8 cellular contexts compared by ENCODE assay signal in genomic region chr3:66822059-66823009, GRCh38.
DNase-seq lines count a peak whose midpoint lies in the region; ATAC-seq and TF ChIP-seq lines count a peak whose summit lies in the region.

No MANE protein-coding gene starts in this region.

- H3K9me3 ChIP-seq in suprapubic skin, result no peaks in the 10 kb centered on the region

- H3K4me1 Mint-ChIP-seq in nephron progenitor cell, result peaks cover 21% of the 10 kb centered on the region

- DNase-seq in AG04449 (ENCODE audit: low read depth, low spot score) (no peak), NCI-H510A treated with DMSO at 0.1 percent for 48 hours (lab: John Stamatoyannopoulos, UW) (peak; percentile 68), epithelial cell of proximal tubule (ENCODE audit: low read depth) (no peak), nephron progenitor cell (peak; percentile 72), suprapubic skin (ENCODE audit: low spot score in 2 of 2) (peak in 1 of 2 donors; percentile 65)
- peak; percentile 27 to 47 for DNase-seq in activated CD8-positive, alpha-beta memory T cell treated with anti-CD3 and anti-CD28 coated beads for 4 hours (ENCODE audit: low read depth in 2 of 2)

- POLR2A ChIA-PET in AG04449 (lab: Yijun Ruan, JAX), result no interaction called here

- no peak for TF ChIP-seq POLR2A in suprapubic skin (IDR thresholded peaks at IDR 0.05)

- no peaks in the 10 kb centered on the region for H3K36me3 ChIP-seq in suprapubic skin

- H3K9me3 Mint-ChIP-seq in nephron progenitor cell, result no peaks in the 10 kb centered on the region

- H3K27me3 Mint-ChIP-seq in nephron progenitor cell (ENCODE audit: low read depth, poor library complexity), result peaks cover 13% of the 10 kb centered on the region

- TF ChIP-seq EP300 in suprapubic skin (IDR thresholded peaks at IDR 0.05), result no peak

- TF ChIP-seq CTCF in AG04449 (IDR thresholded peaks at IDR 0.05; ENCODE audit: insufficient read depth, low read length, missing control alignments), result peak; percentile 77
- TF ChIP-seq CTCF in epithelial cell of proximal tubule (conservative IDR thresholded peaks at IDR 0.05; ENCODE audit: low read depth, low read length), result peak; percentile 95
- TF ChIP-seq CTCF in nephron progenitor cell (IDR thresholded peaks at IDR 0.05), result peak; percentile 66
- peak; percentile 67 to 70 for TF ChIP-seq CTCF in suprapubic skin (IDR thresholded peaks at IDR 0.05)

- no peak overlapping the region for H3K27ac ChIP-seq in suprapubic skin

- CTCF ChIA-PET in AG04449 (lab: Yijun Ruan, JAX), result interaction anchor here (0.6 to 13.2 kb wide), 74 partner anchors 8 to 579 kb away, joined by 3 to 248 read pairs (median 4); partner anchors contain the start of gene LRIG1

- H3K36me3 Mint-ChIP-seq in nephron progenitor cell (ENCODE audit: low read depth), result no peaks in the 10 kb centered on the region

- H3K27me3 ChIP-seq in suprapubic skin, result no peaks in the 10 kb centered on the region

- H3K4me3 Mint-ChIP-seq in nephron progenitor cell, result no peak overlapping the region

- H3K27ac Mint-ChIP-seq in nephron progenitor cell, result no peak overlapping the region

- peak; percentile 65 for ATAC-seq in GM18499 (IDR thresholded peaks at IDR 0.05; ENCODE audit: insufficient read depth, unreplicated experiment)
- peak; percentile 85 for ATAC-seq in HG02938 (IDR thresholded peaks at IDR 0.05; ENCODE audit: unreplicated experiment)

- H3K4me3 ChIP-seq in AG04449 (ENCODE audit: low read depth, low read length) (no peak overlapping the region), epithelial cell of proximal tubule (ENCODE audit: low read depth, low read length) (no peak overlapping the region), suprapubic skin (no peak overlapping the region)

- no peaks in the 10 kb centered on the region for H3K4me1 ChIP-seq in suprapubic skin

- 69% methylated on average over 13 of the region's 13 CpGs for WGBS in suprapubic skin

Comparison
In these comparisons a context has a peak if more than half of its experiments do, and no peak if none do; other contexts are left out.
1. DNase-seq: peak in NCI-H510A treated with DMSO at 0.1 percent for 48 hours (single experiment), activated CD8-positive, alpha-beta memory T cell treated with anti-CD3 and anti-CD28 coated beads for 4 hours (2 of 2) and nephron progenitor cell (single experiment); none in AG04449 (single experiment) and epithelial cell of proximal tubule (single experiment).
2. Peak in every context shown above with its lines, with median percentiles within 50 percentile points of each other: CTCF ChIP-seq.